In the genomic region with DNA sequence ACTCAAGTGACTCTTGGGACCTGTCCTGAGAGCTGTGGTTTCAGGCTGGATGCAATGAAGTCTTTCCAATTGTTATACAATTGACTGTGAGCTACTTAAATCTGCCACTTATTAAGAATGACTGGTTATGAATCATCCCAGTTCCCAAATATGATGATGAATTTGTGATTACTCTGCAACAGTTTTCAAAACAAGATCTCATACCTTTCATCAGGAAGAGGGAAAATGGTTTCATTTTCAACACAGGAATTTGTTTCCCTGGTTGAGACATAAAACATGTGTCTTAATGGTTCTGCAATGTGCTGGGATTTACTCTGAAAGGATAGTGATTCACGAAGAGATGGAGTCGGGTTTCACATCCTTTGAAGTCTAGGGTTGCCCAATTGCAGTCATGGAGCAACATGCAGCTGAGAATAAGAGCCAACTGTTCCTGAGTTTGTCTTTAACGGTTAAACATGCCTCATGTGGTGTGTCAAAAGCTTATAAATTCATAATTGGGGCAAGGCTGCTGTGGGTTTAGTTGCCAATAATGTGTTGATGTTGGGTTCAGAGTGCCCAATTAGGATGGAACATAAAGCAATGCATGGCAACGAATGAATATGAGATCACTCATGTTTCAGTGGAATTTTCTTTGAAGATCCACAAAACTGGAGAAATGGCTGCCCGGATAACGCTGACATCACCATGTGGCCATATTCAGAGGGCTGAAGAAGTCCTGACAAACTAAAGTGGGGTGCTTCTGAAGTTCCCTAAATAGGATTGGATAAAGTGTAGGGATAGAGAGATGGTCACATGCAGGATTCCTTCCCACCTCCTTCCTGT, we compare ENCODE assay signal across 8 cellular contexts. TPM values are rescaled to one million over a fixed set of nuclear protein-coding genes. Genes with fewer than 3 reads are reported as not detected.
DNase-seq lines count a peak whose midpoint lies in the region; ATAC-seq and TF ChIP-seq lines count a peak whose summit lies in the region.

No MANE protein-coding gene starts in this region.

- no peaks in the 10 kb centered on the region for H3K36me3 ChIP-seq in endodermal cell (ENCODE audit: control insufficient read depth, insufficient read depth, low read length)

- no peak overlapping the region for H3K4me3 Mint-ChIP-seq in endodermal cell

- H3K4me3 ChIP-seq in endodermal cell (ENCODE audit: low read length): no peak overlapping the region

- H3K36me3 Mint-ChIP-seq in endodermal cell (ENCODE audit: low read depth): no peaks in the 10 kb centered on the region

- H3K9me3 ChIP-seq in endodermal cell (ENCODE audit: control insufficient read depth, low read length): no peaks in the 10 kb centered on the region

- H3K4me1 ChIP-seq in endodermal cell (ENCODE audit: control insufficient read depth, insufficient read depth, low read length): no peaks in the 10 kb centered on the region

- H3K9me3 Mint-ChIP-seq in endodermal cell: peaks cover 5% of the 10 kb centered on the region

- 59 to 62% methylated on average over 5 to 6 of the region's 6 CpGs for WGBS in endodermal cell (ENCODE audit: insufficient coverage in 1 of 2, insufficient read length in 1 of 2), 2 experiments

- H3K27ac ChIP-seq in endodermal cell (ENCODE audit: low read depth, low read length): no peak overlapping the region

- H3K4me1 Mint-ChIP-seq in endodermal cell: peaks cover 8% of the 10 kb centered on the region

- no peak overlapping the region for H3K9ac ChIP-seq in endodermal cell (ENCODE audit: extremely low read depth, low read length, poor library complexity, severe bottlenecking)

- no peak for TF ChIP-seq CTCF in endodermal cell (conservative IDR thresholded peaks at IDR 0.05)
- TF ChIP-seq CTCF in omental fat pad (IDR thresholded peaks at IDR 0.05): no peak

- H3K27ac Mint-ChIP-seq in endodermal cell: no peak overlapping the region

- ATAC-seq in omental fat pad (ENCODE audit: low FRiP score): peak; percentile 92
- no peak for ATAC-seq in GM18858 (IDR thresholded peaks at IDR 0.05; ENCODE audit: unreplicated experiment)
- ATAC-seq in HG03045 (IDR thresholded peaks at IDR 0.05; ENCODE audit: unreplicated experiment): no peak

- DNase-seq in DMS53 treated with DMSO at 0.1 percent for 48 hours (lab: John Stamatoyannopoulos, UW; ENCODE audit: unreplicated experiment) (peak; percentile 78), NCI-H187 treated with DMSO at 0.1 percent for 48 hours (lab: John Stamatoyannopoulos, UW) (peak; percentile 6), endodermal cell (peak; percentile 63), omental fat pad (ENCODE audit: low spot score) (peak; percentile 45), T-helper 9 cell (no peak), SHP77 treated with DMSO at 0.1 percent for 48 hours (lab: John Stamatoyannopoulos, UW) (no peak)

- no peaks in the 10 kb centered on the region for H3K27me3 ChIP-seq in endodermal cell (ENCODE audit: control insufficient read depth, insufficient read depth, low read length, poor library complexity, severe bottlenecking)

- no peaks in the 10 kb centered on the region for H3K27me3 Mint-ChIP-seq in endodermal cell (ENCODE audit: insufficient read depth)

RNA-seq across cellular contexts. Expression of a gene that starts 41.0 kb away (rescaled TPM):
- total RNA-seq in endodermal cell (under 1 TPM in 1 of 2 donors, not detected in 1; 0.13 TPM), omental fat pad (under 1 TPM in 1 of 4 donors, not detected in 3; 0.12 TPM)
- 0.14 TPM for polyA plus RNA-seq in endodermal cell (2013, experiment 1 of 2)
- 0.29 TPM for polyA plus RNA-seq in endodermal cell (2013, experiment 2 of 2)

Comparison
In these comparisons a context has a peak if more than half of its experiments do, and no peak if none do; other contexts are left out.
1. DNase-seq: peak in DMS53 treated with DMSO at 0.1 percent for 48 hours (single experiment), NCI-H187 treated with DMSO at 0.1 percent for 48 hours (single experiment), endodermal cell (single experiment) and omental fat pad (single experiment); none in T-helper 9 cell (single experiment) and SHP77 treated with DMSO at 0.1 percent for 48 hours (single experiment).